12 cellular contexts compared by ENCODE assay signal in the genomic region with DNA sequence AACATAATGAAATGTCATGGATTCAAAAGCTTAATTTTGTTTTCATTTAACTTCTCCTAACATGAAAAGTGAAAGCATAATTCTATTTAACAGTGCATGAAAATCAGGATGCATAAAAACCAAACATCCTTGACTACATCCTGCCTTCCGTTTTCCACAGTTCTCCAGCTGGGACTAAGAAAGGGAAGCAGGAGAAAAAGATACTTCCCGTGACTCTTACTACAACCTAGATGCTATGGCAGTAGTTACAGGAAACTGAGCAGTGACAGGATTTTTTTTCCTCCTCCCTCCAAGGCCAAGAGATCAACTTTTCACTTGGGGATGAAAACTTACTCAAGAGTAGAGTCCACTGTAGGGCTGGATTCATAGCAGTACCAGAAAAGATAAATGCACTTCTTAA. TPM values are rescaled to one million over a fixed set of nuclear protein-coding genes. Genes with fewer than 3 reads are reported as not detected.
DNase-seq lines count a peak whose midpoint lies in the region; ATAC-seq and TF ChIP-seq lines count a peak whose summit lies in the region.
"Had no signal": no experiment of that assay in that cellular context is flagged by ENCODE, and none has a peak within 500 bp of the region (broad histone marks: within the 10 kb centered on the region; RNA-seq: fewer than 3 reads in every experiment).

No MANE protein-coding gene starts in this region.

- intact Hi-C loops in CD14-positive monocyte (cut with micrococcal nuclease), result no loop called here
- intact Hi-C loops in CD4-positive, alpha-beta memory T cell (cut with micrococcal nuclease), result loop anchor here (5.0 kb wide), 2 partner anchors 44 to 931 kb away; no protein-coding TSS in a partner anchor

- no peak overlapping the region for H3K27ac ChIP-seq in ectodermal cell (ENCODE audit: insufficient read depth, low read depth, low read length, poor library complexity, severe bottlenecking)
- no peak overlapping the region for H3K27ac ChIP-seq in CD4-positive, alpha-beta memory T cell (ENCODE audit: low read depth, low read length)
- H3K27ac ChIP-seq: SJSA1 had no signal

- H3K4me3 ChIP-seq in ectodermal cell (ENCODE audit: insufficient read depth, low read depth, low read length), result peak overlapping the region; percentile 35
- H3K4me3 ChIP-seq in CD4-positive, alpha-beta memory T cell (ENCODE audit: low read length in 2 of 2), result no peak overlapping the region
- H3K4me3 ChIP-seq: SJSA1 had no signal

- ATAC-seq in stimulated activated memory B cell treated with anti-CD40 and anti-IgM and Interleukin-4, amounts not matched to agents 10 μg/mL and 1 μg/mL and 100 μg/mL, for 72 hours, result no peak

- no peaks in the 10 kb centered on the region for H3K27me3 ChIP-seq in ectodermal cell (ENCODE audit: control insufficient read depth, insufficient read depth, low read length, poor library complexity, severe bottlenecking)
- H3K27me3 ChIP-seq in CD4-positive, alpha-beta memory T cell (ENCODE audit: insufficient read depth, low read length), result no peaks in the 10 kb centered on the region
- H3K27me3 ChIP-seq: SJSA1 had no signal

- peaks cover 12% of the 10 kb centered on the region for H3K4me1 ChIP-seq in ectodermal cell (ENCODE audit: control insufficient read depth, insufficient read depth, low read length)
- peaks cover 38% of the 10 kb centered on the region for H3K4me1 ChIP-seq in CD4-positive, alpha-beta memory T cell (ENCODE audit: insufficient read depth, low read length)
- H3K4me1 ChIP-seq: SJSA1 had no signal

- peak overlapping the region; percentile 78 for H3K27ac Mint-ChIP-seq in HFFc6
- no peak overlapping the region for H3K27ac Mint-ChIP-seq in stimulated activated memory B cell treated with anti-CD40 and anti-IgM and Interleukin-4, amounts not matched to agents 10 μg/mL and 1 μg/mL and 100 μg/mL, for 72 hours
- H3K27ac Mint-ChIP-seq in CD14-positive monocyte, result no peak overlapping the region
- H3K27ac Mint-ChIP-seq in CD4-positive, alpha-beta memory T cell, result peak overlapping the region in 1 of 7 donors; percentile 7
- H3K27ac Mint-ChIP-seq: B cell had no signal

- H3K4me3 Mint-ChIP-seq in HFFc6, result peak overlapping the region; percentile 78
- no peak overlapping the region for H3K4me3 Mint-ChIP-seq in stimulated activated memory B cell treated with anti-CD40 and anti-IgM and Interleukin-4, amounts not matched to agents 10 μg/mL and 1 μg/mL and 100 μg/mL, for 72 hours
- no peak overlapping the region for H3K4me3 Mint-ChIP-seq in CD14-positive monocyte
- peak overlapping the region in 1 of 8 donors; percentile 27 for H3K4me3 Mint-ChIP-seq in CD4-positive, alpha-beta memory T cell
- H3K4me3 Mint-ChIP-seq: B cell had no signal

- CTCF ChIA-PET in CD4-positive, alpha-beta memory T cell (lab: Charles Lee; ENCODE audit: partially characterized antibody), result no interaction called here

- H3K9me3 ChIP-seq in ectodermal cell (ENCODE audit: control insufficient read depth, low read length), result no peaks in the 10 kb centered on the region
- no peaks in the 10 kb centered on the region for H3K9me3 ChIP-seq in CD4-positive, alpha-beta memory T cell (ENCODE audit: control insufficient read depth in 1 of 2, low read length in 2 of 2)
- H3K9me3 ChIP-seq: SJSA1 had no signal

- no peaks in the 10 kb centered on the region; the same call in 1 of the 2 replicates for H3K27me3 Mint-ChIP-seq in HFFc6 (ENCODE audit: insufficient read depth)
- no peaks in the 10 kb centered on the region for H3K27me3 Mint-ChIP-seq in stimulated activated memory B cell treated with anti-CD40 and anti-IgM and Interleukin-4, amounts not matched to agents 10 μg/mL and 1 μg/mL and 100 μg/mL, for 72 hours
- H3K27me3 Mint-ChIP-seq in CD14-positive monocyte (ENCODE audit: low read depth in 3 of 3), result peaks cover 0 to 2% (median 0%) of the 10 kb centered on the region in 3 donors
- no peaks in the 10 kb centered on the region for H3K27me3 Mint-ChIP-seq in CD4-positive, alpha-beta memory T cell
- H3K27me3 Mint-ChIP-seq: B cell had no signal

- 52 to 67% methylated on average over 1 to 2 of the region's 2 CpGs for WGBS in ectodermal cell, 2 experiments

- H3K36me3 ChIP-seq in ectodermal cell (ENCODE audit: control insufficient read depth, insufficient read depth, low read length), result no peaks in the 10 kb centered on the region
- H3K36me3 ChIP-seq in CD4-positive, alpha-beta memory T cell (ENCODE audit: insufficient read depth, low read length), result no peaks in the 10 kb centered on the region

- H3K9me3 Mint-ChIP-seq in HFFc6 (peaks cover 17% of the 10 kb centered on the region), CD14-positive monocyte (no peaks in the 10 kb centered on the region)
- no peaks in the 10 kb centered on the region for H3K9me3 Mint-ChIP-seq in stimulated activated memory B cell treated with anti-CD40 and anti-IgM and Interleukin-4, amounts not matched to agents 10 μg/mL and 1 μg/mL and 100 μg/mL, for 72 hours
- H3K9me3 Mint-ChIP-seq in CD4-positive, alpha-beta memory T cell, result peaks cover 0 to 4% (median 0%) of the 10 kb centered on the region in 8 donors

- POLR2A ChIA-PET in CD4-positive, alpha-beta memory T cell (lab: Charles Lee; ENCODE audit: partially characterized antibody), result no interaction called here

- peaks cover 67% of the 10 kb centered on the region for H3K4me1 Mint-ChIP-seq in HFFc6 (ENCODE audit: low read depth)
- peaks cover 62% of the 10 kb centered on the region for H3K4me1 Mint-ChIP-seq in stimulated activated memory B cell treated with anti-CD40 and anti-IgM and Interleukin-4, amounts not matched to agents 10 μg/mL and 1 μg/mL and 100 μg/mL, for 72 hours
- H3K4me1 Mint-ChIP-seq in CD14-positive monocyte, result peaks cover 35% of the 10 kb centered on the region
- H3K4me1 Mint-ChIP-seq in CD4-positive, alpha-beta memory T cell, result peaks cover 44 to 77% (median 63%) of the 10 kb centered on the region in 4 donors

- TF ChIP-seq CTCF in HFFc6 (IDR thresholded peaks at IDR 0.05) (no peak), CD14-positive monocyte (IDR thresholded peaks at IDR 0.05) (no peak)

- peak; percentile 3 for DNase-seq in AG08395 (ENCODE audit: low spot score)
- no peak for DNase-seq in HFFc6
- DNase-seq in lung microvascular endothelial cell (ENCODE audit: low read depth in 2 of 2), result peak; percentile 25 to 87
- no peak for DNase-seq in CD14-positive monocyte (ENCODE audit: low spot score)
- no peak for DNase-seq in CD4-positive, alpha-beta memory T cell
- DNase-seq in activated CD4-positive, alpha-beta T cell treated with anti-CD3 and anti-CD28 coated beads, Interleukin-2, amount 50 U/mL, for 4 hours, result no peak
- DNase-seq: activated T-cell treated with anti-CD3 and anti-CD28 coated beads, Interleukin-2, amount 50 U/mL, for 48 hours; NCI-H1417 treated with DMSO at 0.1 percent for 48 hours had no signal

- H3K36me3 Mint-ChIP-seq in HFFc6 (ENCODE audit: low read depth), result peaks cover 36% of the 10 kb centered on the region
- H3K36me3 Mint-ChIP-seq in stimulated activated memory B cell treated with anti-CD40 and anti-IgM and Interleukin-4, amounts not matched to agents 10 μg/mL and 1 μg/mL and 100 μg/mL, for 72 hours, result peaks cover 14% of the 10 kb centered on the region
- peaks cover 2 to 3% of the 10 kb centered on the region in 2 donors for H3K36me3 Mint-ChIP-seq in CD14-positive monocyte
- H3K36me3 Mint-ChIP-seq in CD4-positive, alpha-beta memory T cell, result peaks cover 1 to 14% of the 10 kb centered on the region in 2 donors

RNA-seq across cellular contexts. Expression of gene EXOC5, which starts 2.6 kb away (rescaled TPM):
- total RNA-seq in HFFc6 (2021; fragmentation: NEBNext Ultra II Directional; extraction: Animal tissue kit (Norgen Biotek cat#: 25700)), result 100 to 1,000 TPM; 102 to 117 (median 111) TPM
- polyA plus RNA-seq in ectodermal cell (2013, experiment 1 of 4), result 162 TPM
- 186 TPM for polyA plus RNA-seq in ectodermal cell (2013, experiment 2 of 4)
- 123 TPM for polyA plus RNA-seq in ectodermal cell (2013, experiment 3 of 4)
- polyA plus RNA-seq in ectodermal cell (2013, experiment 4 of 4), result 153 TPM
- total RNA-seq in lung microvascular endothelial cell, result 22.4 and 25.2 TPM in 2 replicates
- polyA plus RNA-seq in CD14-positive monocyte, result 10 to 100 TPM; 49.9 to 52.5 TPM
- total RNA-seq in CD4-positive, alpha-beta memory T cell, result 10 to 100 TPM; 48.3 to 51.4 TPM
- polyA plus RNA-seq in CD4-positive, alpha-beta memory T cell, result 10 to 100 TPM; 49.9 to 66.3 TPM

RNA-seq across cellular contexts. Expression of gene AP5M1, which starts 2.7 kb away (rescaled TPM):
- total RNA-seq in HFFc6 (2021; fragmentation: NEBNext Ultra II Directional; extraction: Animal tissue kit (Norgen Biotek cat#: 25700)), result 10 to 100 TPM; 37.2 to 54.9 (median 44.9) TPM
- 149 TPM for polyA plus RNA-seq in ectodermal cell (2013, experiment 1 of 4)
- polyA plus RNA-seq in ectodermal cell (2013, experiment 2 of 4), result 206 TPM
- 118 TPM for polyA plus RNA-seq in ectodermal cell (2013, experiment 3 of 4)
- 123 TPM for polyA plus RNA-seq in ectodermal cell (2013, experiment 4 of 4)
- 8.1 and 10.9 TPM in 2 replicates for total RNA-seq in lung microvascular endothelial cell
- polyA plus RNA-seq in CD14-positive monocyte, result 10 to 100 TPM; 20.3 to 26.2 TPM
- total RNA-seq in CD4-positive, alpha-beta memory T cell, result 10 to 100 TPM; 49.5 to 57.5 TPM
- 10 to 100 TPM; 39.0 to 48.2 TPM for polyA plus RNA-seq in CD4-positive, alpha-beta memory T cell

Comparison
In these comparisons a context has a peak if more than half of its experiments do, and no peak if none do; other contexts are left out.
1. DNase-seq: peak in AG08395 (single experiment) and lung microvascular endothelial cell (2 of 2); none in HFFc6 (single experiment), CD14-positive monocyte (single experiment), CD4-positive, alpha-beta memory T cell (0 of 5) and activated CD4-positive, alpha-beta T cell treated with anti-CD3 and anti-CD28 coated beads, Interleukin-2, amount 50 U/mL, for 4 hours (0 of 2).